23 cellular contexts compared by ENCODE assay signal in the genomic region with DNA sequence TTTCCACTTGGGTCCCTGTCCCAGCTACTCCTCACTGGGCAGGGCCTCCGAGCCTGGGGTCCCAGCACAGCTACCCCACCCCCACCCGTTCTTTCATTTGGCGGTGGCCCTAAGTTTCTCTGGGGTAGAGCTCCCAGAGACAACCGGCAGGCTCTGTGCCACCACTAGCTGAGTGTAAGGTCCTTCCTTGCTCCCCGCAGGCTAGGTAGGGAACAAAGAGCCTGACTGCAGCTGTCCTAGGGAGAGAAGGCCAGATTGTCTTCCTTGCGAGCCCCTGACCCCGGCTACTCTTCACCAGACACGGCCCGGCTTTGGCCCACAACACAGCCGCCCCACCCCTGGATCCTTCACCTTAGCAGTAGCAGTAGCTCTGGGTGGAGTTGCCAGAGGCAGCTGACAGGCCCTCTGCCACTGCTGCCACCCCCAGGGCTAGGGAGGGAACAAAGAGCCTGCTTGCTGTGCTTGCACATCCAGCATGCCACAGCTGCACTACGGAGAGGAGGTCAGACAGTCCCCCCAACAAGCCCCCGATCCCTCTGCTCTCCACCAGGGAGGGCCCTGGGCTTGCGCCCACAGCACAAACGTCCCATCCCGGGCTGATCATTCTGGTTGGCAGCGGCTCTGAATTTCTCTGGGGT. TPM values are rescaled to one million over a fixed set of nuclear protein-coding genes. Genes with fewer than 3 reads are reported as not detected.
DNase-seq lines count a peak whose midpoint lies in the region; ATAC-seq and TF ChIP-seq lines count a peak whose summit lies in the region.
"Not testable (repeated sequence)": the region's sequence is repeated elsewhere in the genome, so short reads cannot be mapped to it uniquely, and the experiment has no call there.
"Had no signal": no experiment of that assay in that cellular context is flagged by ENCODE, and none has a peak within 500 bp of the region (broad histone marks: within the 10 kb centered on the region; RNA-seq: fewer than 3 reads in every experiment).

No MANE protein-coding gene starts in this region.

- not testable (repeated sequence) for H3K4me3 Mint-ChIP-seq in CD14-positive monocyte; activated CD8-positive, alpha-beta T cell treated with anti-CD3 and anti-CD28 coated beads, Interleukin-2, amount 10 ng/mL, durations not matched to agents 7 days and 5 days; activated naive CD8-positive, alpha-beta T cell treated with anti-CD3 and anti-CD28 coated beads, Interleukin-2, amount 50 U/mL, for 24 hours

- CTCF ChIA-PET in activated CD8-positive, alpha-beta T cell treated with anti-CD3 and anti-CD28 coated beads, Interleukin-2, amount 10 ng/mL, durations not matched to agents 7 days and 5 days (lab: Charles Lee) = not testable (repeated sequence)

- intact Hi-C loops in CD14-positive monocyte (cut with micrococcal nuclease); sciatic nerve (cut with DNase I): not testable (repeated sequence)

- peak; percentile 0 for DNase-seq in CD14-positive monocyte (ENCODE audit: low spot score)
- DNase-seq in activated CD8-positive, alpha-beta T cell treated with anti-CD3 and anti-CD28 coated beads, Interleukin-2, amount 10 ng/mL, durations not matched to agents 7 days and 5 days; activated naive CD8-positive, alpha-beta T cell treated with anti-CD3 and anti-CD28 coated beads, Interleukin-2, amount 50 U/mL, for 24 hours: not testable (repeated sequence)
- peak; percentile 3 for DNase-seq in sciatic nerve (ENCODE audit: low spot score)

- not testable (repeated sequence) for H3K4me1 Mint-ChIP-seq in CD14-positive monocyte; activated CD8-positive, alpha-beta T cell treated with anti-CD3 and anti-CD28 coated beads, Interleukin-2, amount 10 ng/mL, durations not matched to agents 7 days and 5 days (ENCODE audit: low read depth); activated naive CD8-positive, alpha-beta T cell treated with anti-CD3 and anti-CD28 coated beads, Interleukin-2, amount 50 U/mL, for 24 hours

- ATAC-seq in GM18870 (IDR thresholded peaks at IDR 0.05; ENCODE audit: unreplicated experiment) (peak; percentile 34), GM21367 (IDR thresholded peaks at IDR 0.05; ENCODE audit: unreplicated experiment) (peak; percentile 49), HG02678 (IDR thresholded peaks at IDR 0.05; ENCODE audit: unreplicated experiment) (peak; percentile 38), HG03378 (IDR thresholded peaks at IDR 0.05; ENCODE audit: unreplicated experiment) (peak; percentile 19)
- peak; percentile 60 for ATAC-seq in activated CD8-positive, alpha-beta T cell treated with anti-CD3 and anti-CD28 coated beads, Interleukin-2, amount 10 ng/mL, durations not matched to agents 7 days and 5 days
- ATAC-seq in activated naive CD8-positive, alpha-beta T cell treated with anti-CD3 and anti-CD28 coated beads, Interleukin-2, amount 50 U/mL, for 24 hours = peak; percentile 46
- not testable (repeated sequence) for ATAC-seq in sciatic nerve

- not testable (repeated sequence) for H3K9me3 Mint-ChIP-seq in CD14-positive monocyte; activated CD8-positive, alpha-beta T cell treated with anti-CD3 and anti-CD28 coated beads, Interleukin-2, amount 10 ng/mL, durations not matched to agents 7 days and 5 days (ENCODE audit: insufficient read depth); activated naive CD8-positive, alpha-beta T cell treated with anti-CD3 and anti-CD28 coated beads, Interleukin-2, amount 50 U/mL, for 24 hours

- H3K27me3 Mint-ChIP-seq in CD14-positive monocyte (ENCODE audit: low read depth in 3 of 3); activated CD8-positive, alpha-beta T cell treated with anti-CD3 and anti-CD28 coated beads, Interleukin-2, amount 10 ng/mL, durations not matched to agents 7 days and 5 days (ENCODE audit: low read depth); activated naive CD8-positive, alpha-beta T cell treated with anti-CD3 and anti-CD28 coated beads, Interleukin-2, amount 50 U/mL, for 24 hours: not testable (repeated sequence)

- not testable (repeated sequence) for H3K36me3 Mint-ChIP-seq in CD14-positive monocyte; activated CD8-positive, alpha-beta T cell treated with anti-CD3 and anti-CD28 coated beads, Interleukin-2, amount 10 ng/mL, durations not matched to agents 7 days and 5 days (ENCODE audit: low read depth); activated naive CD8-positive, alpha-beta T cell treated with anti-CD3 and anti-CD28 coated beads, Interleukin-2, amount 50 U/mL, for 24 hours (ENCODE audit: low read depth)

- H3K27ac Mint-ChIP-seq in CD14-positive monocyte; activated CD8-positive, alpha-beta T cell treated with anti-CD3 and anti-CD28 coated beads, Interleukin-2, amount 10 ng/mL, durations not matched to agents 7 days and 5 days; activated naive CD8-positive, alpha-beta T cell treated with anti-CD3 and anti-CD28 coated beads, Interleukin-2, amount 50 U/mL, for 24 hours: not testable (repeated sequence)

- POLR2A ChIA-PET in activated CD8-positive, alpha-beta T cell treated with anti-CD3 and anti-CD28 coated beads, Interleukin-2, amount 10 ng/mL, durations not matched to agents 7 days and 5 days (lab: Charles Lee) = not testable (repeated sequence)

- TF ChIP-seq CTCF in CD14-positive monocyte (IDR thresholded peaks at IDR 0.05) = not testable (repeated sequence)

RNA-seq across cellular contexts. Expression of gene OR4M2, which starts 18.4 kb away (rescaled TPM):
- polyA plus RNA-seq in CD14-positive monocyte = under 1 TPM in 1 of 2 donors, not detected in 1; 0.18 TPM
- not detected for total RNA-seq in activated CD8-positive, alpha-beta T cell treated with anti-CD3 and anti-CD28 coated beads, Interleukin-2, amount 10 ng/mL, durations not matched to agents 7 days and 5 days
- total RNA-seq in sciatic nerve = not detected
- total RNA-seq: activated CD4-positive, alpha-beta T cell treated with anti-CD3 and anti-CD28 coated beads, Interleukin-2, amount 10 ng/mL, durations not matched to agents 24 days and 14 days; activated naive CD8-positive, alpha-beta T cell treated with anti-CD3 and anti-CD28 coated beads for 36 hours; astrocyte; cardiac septum; CD4-positive, alpha-beta memory T cell; fibroblast of villous mesenchyme; liver; mesothelial cell of epicardium; natural killer cell; occipital lobe; Peyer's patch; psoas muscle; temporal lobe; ureter had no signal
- polyA plus RNA-seq: CD4-positive, alpha-beta memory T cell; esophagus; liver; psoas muscle had no signal
